In the genomic region with DNA sequence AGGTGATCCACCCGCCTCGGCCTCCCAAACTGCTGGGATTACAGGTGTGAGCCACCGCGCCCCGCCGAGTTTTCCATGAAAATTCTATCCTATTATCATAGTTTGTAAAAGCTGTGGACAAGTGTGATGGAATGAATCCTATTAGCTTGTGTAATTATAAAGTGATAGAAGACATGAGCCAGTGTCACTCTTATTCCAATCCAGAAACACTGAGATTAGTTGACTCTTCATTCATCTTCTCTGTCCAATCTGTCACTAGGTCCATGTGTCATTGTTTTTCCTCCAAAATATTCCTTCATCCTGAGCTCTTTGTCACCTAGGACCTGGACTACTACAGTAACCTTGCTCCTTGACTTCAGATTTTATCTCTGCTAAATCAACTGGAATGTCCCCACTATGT, we compare ENCODE assay signal across 1 cellular context.
TF ChIP-seq lines count a peak whose summit lies in the region.

No MANE protein-coding gene starts in this region.

TF ChIP-seq in GM12878, 131 proteins besides CTCF, POLR2A, EP300 and RAD21:
- TF ChIP-seq ZSCAN29 (IDR thresholded peaks at IDR 0.05) (no peak), ZBTB11 (CRISPR knock-in tag; IDR thresholded peaks at IDR 0.05) (no peak), DPF2 (IDR thresholded peaks at IDR 0.05) (no peak), POU2F2 (IDR thresholded peaks at IDR 0.05; ENCODE audit: borderline replicate concordance, low read depth, low read length) (no peak), GABPA (IDR thresholded peaks at IDR 0.05; ENCODE audit: low read depth) (no peak), EED (IDR thresholded peaks at IDR 0.05; ENCODE audit: low read depth) (no peak), TCF12 (IDR thresholded peaks at IDR 0.05; ENCODE audit: low read depth, low read length) (no peak), ZNF622 (IDR thresholded peaks at IDR 0.05) (no peak), POLR2AphosphoS2 (IDR thresholded peaks at IDR 0.05; ENCODE audit: low read depth, low read length) (no peak), PML (IDR thresholded peaks at IDR 0.05; ENCODE audit: low read length) (no peak), POLR2AphosphoS5 (IDR thresholded peaks at IDR 0.05; ENCODE audit: low read length) (no peak), KAT2A (conservative IDR thresholded peaks at IDR 0.05; ENCODE audit: control insufficient read depth, low read depth, low read length) (no peak), RUNX3 (IDR thresholded peaks at IDR 0.05; ENCODE audit: low read length) (no peak), ZNF217 (IDR thresholded peaks at IDR 0.05) (no peak), PAX5 (IDR thresholded peaks at IDR 0.05; ENCODE audit: borderline replicate concordance, low read depth, low read length) (no peak), EGR1 (IDR thresholded peaks at IDR 0.05; ENCODE audit: borderline replicate concordance in 1 of 2, low read depth in 2 of 2, low read length in 2 of 2) (no peak)
- TF ChIP-seq, protein P1, sequence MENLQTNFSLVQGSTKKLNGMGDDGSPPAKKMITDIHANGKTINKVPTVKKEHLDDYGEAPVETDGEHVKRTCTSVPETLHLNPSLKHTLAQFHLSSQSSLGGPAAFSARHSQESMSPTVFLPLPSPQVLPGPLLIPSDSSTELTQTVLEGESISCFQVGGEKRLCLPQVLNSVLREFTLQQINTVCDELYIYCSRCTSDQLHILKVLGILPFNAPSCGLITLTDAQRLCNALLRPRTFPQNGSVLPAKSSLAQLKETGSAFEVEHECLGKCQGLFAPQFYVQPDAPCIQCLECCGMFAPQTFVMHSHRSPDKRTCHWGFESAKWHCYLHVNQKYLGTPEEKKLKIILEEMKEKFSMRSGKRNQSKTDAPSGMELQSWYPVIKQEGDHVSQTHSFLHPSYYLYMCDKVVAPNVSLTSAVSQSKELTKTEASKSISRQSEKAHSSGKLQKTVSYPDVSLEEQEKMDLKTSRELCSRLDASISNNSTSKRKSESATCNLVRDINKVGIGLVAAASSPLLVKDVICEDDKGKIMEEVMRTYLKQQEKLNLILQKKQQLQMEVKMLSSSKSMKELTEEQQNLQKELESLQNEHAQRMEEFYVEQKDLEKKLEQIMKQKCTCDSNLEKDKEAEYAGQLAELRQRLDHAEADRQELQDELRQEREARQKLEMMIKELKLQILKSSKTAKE (IDR thresholded peaks at IDR 0.05; ENCODE audit: low read depth, poor library complexity, severe bottlenecking): no peak
- TF ChIP-seq, protein P2, sequence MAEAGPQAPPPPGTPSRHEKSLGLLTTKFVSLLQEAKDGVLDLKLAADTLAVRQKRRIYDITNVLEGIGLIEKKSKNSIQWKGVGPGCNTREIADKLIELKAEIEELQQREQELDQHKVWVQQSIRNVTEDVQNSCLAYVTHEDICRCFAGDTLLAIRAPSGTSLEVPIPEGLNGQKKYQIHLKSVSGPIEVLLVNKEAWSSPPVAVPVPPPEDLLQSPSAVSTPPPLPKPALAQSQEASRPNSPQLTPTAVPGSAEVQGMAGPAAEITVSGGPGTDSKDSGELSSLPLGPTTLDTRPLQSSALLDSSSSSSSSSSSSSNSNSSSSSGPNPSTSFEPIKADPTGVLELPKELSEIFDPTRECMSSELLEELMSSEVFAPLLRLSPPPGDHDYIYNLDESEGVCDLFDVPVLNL (IDR thresholded peaks at IDR 0.05; ENCODE audit: low read depth, low read length): no peak
